In genomic region chr9:7125231-7125630, GRCh38 we compare ENCODE assay signal across 24 cellular contexts.
"Had no signal": no experiment of that assay in that cellular context is flagged by ENCODE, and none has a peak within 500 bp of the region (broad histone marks: within the 10 kb centered on the region; RNA-seq: fewer than 3 reads in every experiment).

No MANE protein-coding gene starts in this region.

- H3K27ac Mint-ChIP-seq: activated T-helper 1 cell treated with anti-CD3 and anti-CD28 coated beads, Interleukin-12 subunit alpha, Interleukin-12 subunit beta, Interleukin-2, Interleukin-4 antibody, amounts not matched to agents 30 ng/mL and 10 ng/mL and 1 ng/mL, durations not matched to agents 14 hours and 24 hours and 36 hours; brain; dendritic cell treated with granulocyte-macrophage colony-stimulating factor and Interleukin-4, amounts not matched to agents 40 ng/mL and 50 ng/mL, for 4 days; mesothelial cell of epicardium; nephron progenitor cell had no signal

- H3K27me3 ChIP-seq: hepatocyte, right lobe of liver, transverse colon had no signal

- H3K27ac ChIP-seq: hepatocyte, left ventricle myocardium inferior, parathyroid adenoma, right lobe of liver, skin epidermis, transverse colon, VCaP had no signal

- H3K4me1 ChIP-seq: left ventricle myocardium inferior, parathyroid adenoma, right lobe of liver had no signal

- H3K27me3 Mint-ChIP-seq: brain; dendritic cell treated with granulocyte-macrophage colony-stimulating factor and Interleukin-4, amounts not matched to agents 40 ng/mL and 50 ng/mL, for 4 days had no signal

- ATAC-seq: right lobe of liver had no signal

- H3K36me3 ChIP-seq: transverse colon had no signal

- H3K4me3 Mint-ChIP-seq: activated T-helper 1 cell treated with anti-CD3 and anti-CD28 coated beads, Interleukin-12 subunit alpha, Interleukin-12 subunit beta, Interleukin-2, Interleukin-4 antibody, amounts not matched to agents 30 ng/mL and 10 ng/mL and 1 ng/mL, durations not matched to agents 14 hours and 24 hours and 36 hours; brain; dendritic cell treated with granulocyte-macrophage colony-stimulating factor and Interleukin-4, amounts not matched to agents 40 ng/mL and 50 ng/mL, for 4 days; immature natural killer cell; mesothelial cell of epicardium; nephron progenitor cell had no signal

- H3K9me3 ChIP-seq: left ventricle myocardium inferior, right lobe of liver, SK-N-SH, transverse colon had no signal

- H3K4me3 ChIP-seq: hepatocyte, left ventricle myocardium inferior, right lobe of liver, skin epidermis, transverse colon had no signal

- H3K9me3 Mint-ChIP-seq: activated T-helper 1 cell treated with anti-CD3 and anti-CD28 coated beads, Interleukin-12 subunit alpha, Interleukin-12 subunit beta, Interleukin-2, Interleukin-4 antibody, amounts not matched to agents 30 ng/mL and 10 ng/mL and 1 ng/mL, durations not matched to agents 14 hours and 24 hours and 36 hours; brain; immature natural killer cell; mesothelial cell of epicardium; nephron progenitor cell had no signal

- H3K4me1 Mint-ChIP-seq: mesothelial cell of epicardium, nephron progenitor cell had no signal

- DNase-seq: activated CD4-positive, CD25-positive, alpha-beta regulatory T cell treated with anti-CD3 and anti-CD28 coated beads, Interleukin-2, amount 50 U/mL, for 72 hours; activated CD8-positive, alpha-beta memory T cell treated with anti-CD3 and anti-CD28 coated beads, Interleukin-2, amount 50 U/mL, for 48 hours; activated naive CD4-positive, alpha-beta T cell; anterior cingulate cortex; caudate nucleus; effector CD4-positive, alpha-beta T cell; foreskin melanocyte; immature natural killer cell; kidney glomerular epithelial cell; left ventricle myocardium inferior; nephron progenitor cell; nucleus accumbens; right lobe of liver; SK-N-SH; stimulated activated CD4-positive, alpha-beta T cell treated with anti-CD3 and anti-CD28 coated beads, Interleukin-1b, Interleukin-23, amount 100 ng/mL, for 48 hours; transverse colon had no signal
